30 cellular contexts compared by ENCODE assay signal in genomic region chr11:57937431-57937830, GRCh38.
"Had no signal": no experiment of that assay in that cellular context is flagged by ENCODE, and none has a peak within 500 bp of the region (broad histone marks: within the 10 kb centered on the region; RNA-seq: fewer than 3 reads in every experiment).

No MANE protein-coding gene starts in this region.

- H3K27ac ChIP-seq: ascending aorta, breast epithelium, coronary artery, dorsolateral prefrontal cortex, foreskin keratinocyte had no signal

- H3K4me1 Mint-ChIP-seq: activated B cell treated with CpG ODN at 0.5 μM for 24 hours; activated CD8-positive, alpha-beta memory T cell treated with anti-CD3 and anti-CD28 coated beads, Interleukin-2, amount 10 ng/mL, durations not matched to agents 7 days and 5 days; activated naive CD4-positive, alpha-beta T cell treated with anti-CD3 and anti-CD28 coated beads, Interleukin-2, amount 10 ng/mL, durations not matched to agents 7 days and 5 days; activated naive CD8-positive, alpha-beta T cell treated with anti-CD3 and anti-CD28 coated beads, Interleukin-2, amount 10 ng/mL, durations not matched to agents 7 days and 5 days; brain; central memory CD8-positive, alpha-beta T cell had no signal

- H3K4me3 ChIP-seq: ascending aorta, breast epithelium, coronary artery, dorsolateral prefrontal cortex, gastrocnemius medialis, heart left ventricle had no signal

- H3K4me1 ChIP-seq: ascending aorta, breast epithelium, gastrocnemius medialis had no signal

- H3K9me3 ChIP-seq: ascending aorta, breast epithelium, gastrocnemius medialis, heart left ventricle had no signal

- H3K9me3 Mint-ChIP-seq: activated B cell treated with CpG ODN at 0.5 μM for 24 hours; activated naive CD4-positive, alpha-beta T cell treated with anti-CD3 and anti-CD28 coated beads, Interleukin-2, amount 10 ng/mL, durations not matched to agents 7 days and 5 days; activated naive CD4-positive, alpha-beta T cell treated with anti-CD3 and anti-CD28 coated beads, Interleukin-2, amount 50 U/mL, for 72 hours; activated naive CD8-positive, alpha-beta T cell treated with anti-CD3 and anti-CD28 coated beads, Interleukin-2, amount 10 ng/mL, durations not matched to agents 7 days and 5 days; activated T-cell treated with anti-CD3 and anti-CD28 coated beads, Interleukin-2, amount 50 U/mL, for 24 hours; activated T-cell treated with anti-CD3 and anti-CD28 coated beads, Interleukin-2, amount 50 U/mL, for 72 hours; brain; central memory CD8-positive, alpha-beta T cell; dendritic cell treated with granulocyte-macrophage colony-stimulating factor and Interleukin-4, amounts not matched to agents 40 ng/mL and 50 ng/mL, for 4 days had no signal

- H3K36me3 ChIP-seq: ascending aorta, breast epithelium, gastrocnemius medialis, heart left ventricle had no signal

- H3K27ac Mint-ChIP-seq: activated B cell treated with CpG ODN at 0.5 μM for 24 hours; activated CD8-positive, alpha-beta memory T cell treated with anti-CD3 and anti-CD28 coated beads, Interleukin-2, amount 10 ng/mL, durations not matched to agents 7 days and 5 days; activated CD8-positive, alpha-beta T cell treated with anti-CD3 and anti-CD28 coated beads, Interleukin-2, amount 10 ng/mL, durations not matched to agents 7 days and 5 days; activated naive CD4-positive, alpha-beta T cell treated with anti-CD3 and anti-CD28 coated beads, Interleukin-2, amount 10 ng/mL, durations not matched to agents 7 days and 5 days; activated naive CD4-positive, alpha-beta T cell treated with anti-CD3 and anti-CD28 coated beads, Interleukin-2, amount 50 U/mL, for 72 hours; activated naive CD8-positive, alpha-beta T cell treated with anti-CD3 and anti-CD28 coated beads, Interleukin-2, amount 10 ng/mL, durations not matched to agents 7 days and 5 days; activated T-cell treated with anti-CD3 and anti-CD28 coated beads, Interleukin-2, amount 50 U/mL, for 24 hours; activated T-cell treated with anti-CD3 and anti-CD28 coated beads, Interleukin-2, amount 50 U/mL, for 72 hours; brain; dendritic cell treated with granulocyte-macrophage colony-stimulating factor and Interleukin-4, amounts not matched to agents 40 ng/mL and 50 ng/mL, for 4 days; endodermal cell had no signal

- DNase-seq: activated B cell treated with CpG ODN at 0.5 μM for 24 hours; activated CD4-positive, alpha-beta T cell treated with anti-CD3 and anti-CD28 coated beads for 48 hours; activated CD4-positive, alpha-beta T cell treated with anti-CD3 and anti-CD28 coated beads, Interleukin-2, amount 50 U/mL, for 1 hour; activated CD4-positive, alpha-beta T cell treated with anti-CD3 and anti-CD28 coated beads, Interleukin-2, amount 50 U/mL, for 48 hours; activated CD8-positive, alpha-beta memory T cell treated with anti-CD3 and anti-CD28 coated beads, Interleukin-2, amount 10 ng/mL, durations not matched to agents 7 days and 5 days; activated CD8-positive, alpha-beta memory T cell treated with anti-CD3 and anti-CD28 coated beads, Interleukin-2, amount 50 U/mL, for 4 hours; activated CD8-positive, alpha-beta T cell treated with anti-CD3 and anti-CD28 coated beads, Interleukin-2, amount 10 ng/mL, durations not matched to agents 7 days and 5 days; activated gamma-delta T cell; activated naive CD4-positive, alpha-beta T cell; activated naive CD4-positive, alpha-beta T cell treated with anti-CD3 and anti-CD28 coated beads, Interleukin-2, amount 10 ng/mL, durations not matched to agents 7 days and 5 days; activated naive CD8-positive, alpha-beta T cell treated with anti-CD3 and anti-CD28 coated beads, Interleukin-2, amount 10 ng/mL, durations not matched to agents 7 days and 5 days; activated T-cell treated with anti-CD3 and anti-CD28 coated beads, Interleukin-2, amount 50 U/mL, for 24 hours; activated T-cell treated with anti-CD3 and anti-CD28 coated beads, Interleukin-2, amount 50 U/mL, for 72 hours; dorsolateral prefrontal cortex; effector memory CD4-positive, alpha-beta T cell; endodermal cell; foreskin keratinocyte; gastrocnemius medialis; glutamatergic neuron; heart left ventricle; T-helper 2 cell had no signal

- H3K27me3 Mint-ChIP-seq: activated naive CD4-positive, alpha-beta T cell treated with anti-CD3 and anti-CD28 coated beads, Interleukin-2, amount 10 ng/mL, durations not matched to agents 7 days and 5 days; activated naive CD8-positive, alpha-beta T cell treated with anti-CD3 and anti-CD28 coated beads, Interleukin-2, amount 10 ng/mL, durations not matched to agents 7 days and 5 days; brain; dendritic cell treated with granulocyte-macrophage colony-stimulating factor and Interleukin-4, amounts not matched to agents 40 ng/mL and 50 ng/mL, for 4 days had no signal

- H3K36me3 Mint-ChIP-seq: activated CD8-positive, alpha-beta memory T cell treated with anti-CD3 and anti-CD28 coated beads, Interleukin-2, amount 10 ng/mL, durations not matched to agents 7 days and 5 days; activated naive CD4-positive, alpha-beta T cell treated with anti-CD3 and anti-CD28 coated beads, Interleukin-2, amount 10 ng/mL, durations not matched to agents 7 days and 5 days; activated naive CD4-positive, alpha-beta T cell treated with anti-CD3 and anti-CD28 coated beads, Interleukin-2, amount 50 U/mL, for 72 hours; activated naive CD8-positive, alpha-beta T cell treated with anti-CD3 and anti-CD28 coated beads, Interleukin-2, amount 10 ng/mL, durations not matched to agents 7 days and 5 days; brain had no signal

- ATAC-seq: activated CD4-positive, CD25-positive, alpha-beta regulatory T cell treated with anti-CD3 and anti-CD28 coated beads, Interleukin-2, amount 50 U/mL, for 24 hours; activated CD8-positive, alpha-beta memory T cell treated with anti-CD3 and anti-CD28 coated beads, Interleukin-2, amount 10 ng/mL, durations not matched to agents 7 days and 5 days; activated CD8-positive, alpha-beta T cell treated with anti-CD3 and anti-CD28 coated beads, Interleukin-2, amount 10 ng/mL, durations not matched to agents 7 days and 5 days; activated naive CD4-positive, alpha-beta T cell treated with anti-CD3 and anti-CD28 coated beads, Interleukin-2, amount 50 U/mL, for 72 hours; activated T-cell treated with anti-CD3 and anti-CD28 coated beads, Interleukin-2, amount 50 U/mL, for 72 hours; esophagus mucosa; foreskin keratinocyte; gastrocnemius medialis; heart left ventricle had no signal

- H3K4me3 Mint-ChIP-seq: activated B cell treated with CpG ODN at 0.5 μM for 24 hours; activated CD8-positive, alpha-beta memory T cell treated with anti-CD3 and anti-CD28 coated beads, Interleukin-2, amount 10 ng/mL, durations not matched to agents 7 days and 5 days; activated CD8-positive, alpha-beta T cell treated with anti-CD3 and anti-CD28 coated beads, Interleukin-2, amount 10 ng/mL, durations not matched to agents 7 days and 5 days; activated naive CD4-positive, alpha-beta T cell treated with anti-CD3 and anti-CD28 coated beads, Interleukin-2, amount 10 ng/mL, durations not matched to agents 7 days and 5 days; activated naive CD8-positive, alpha-beta T cell treated with anti-CD3 and anti-CD28 coated beads, Interleukin-2, amount 10 ng/mL, durations not matched to agents 7 days and 5 days; activated T-cell treated with anti-CD3 and anti-CD28 coated beads, Interleukin-2, amount 50 U/mL, for 24 hours; activated T-cell treated with anti-CD3 and anti-CD28 coated beads, Interleukin-2, amount 50 U/mL, for 72 hours; brain; central memory CD8-positive, alpha-beta T cell; dendritic cell treated with granulocyte-macrophage colony-stimulating factor and Interleukin-4, amounts not matched to agents 40 ng/mL and 50 ng/mL, for 4 days; endodermal cell had no signal

- H3K27me3 ChIP-seq: ascending aorta, breast epithelium, dorsolateral prefrontal cortex, foreskin keratinocyte, gastrocnemius medialis, heart left ventricle had no signal
